In genomic region chr10:50545846-50546245, GRCh38 we compare ENCODE assay signal across 25 cellular contexts.
"Had no signal": no experiment of that assay in that cellular context is flagged by ENCODE, and none has a peak within 500 bp of the region (broad histone marks: within the 10 kb centered on the region; RNA-seq: fewer than 3 reads in every experiment).

No MANE protein-coding gene starts in this region.

- H3K9me3 ChIP-seq: left lung, thoracic aorta, upper lobe of left lung had no signal

- H3K36me3 Mint-ChIP-seq: neural progenitor cell had no signal

- H3K4me1 ChIP-seq: foreskin keratinocyte, neural progenitor cell had no signal

- H3K9ac ChIP-seq: neural progenitor cell had no signal

- H3K4me3 Mint-ChIP-seq: activated CD4-positive, alpha-beta T cell treated with anti-CD3 and anti-CD28 coated beads, Interleukin-2, amount 10 ng/mL, durations not matched to agents 7 days and 5 days; activated T-helper 1 cell treated with anti-CD3 and anti-CD28 coated beads, Interleukin-12 subunit alpha, Interleukin-12 subunit beta, Interleukin-2, Interleukin-4 antibody, amounts not matched to agents 30 ng/mL and 10 ng/mL and 1 ng/mL, durations not matched to agents 14 hours and 24 hours and 36 hours; mesothelial cell of epicardium; neural progenitor cell; T-helper 2 cell treated with Interferon-gamma antibody and Interleukin-4, amounts not matched to agents 5 μg/mL and 100 μg/mL, for 36 hours had no signal

- DNase-seq: activated CD4-positive, alpha-beta T cell treated with anti-CD3 and anti-CD28 coated beads, Interleukin-2, amount 10 ng/mL, durations not matched to agents 7 days and 5 days; activated CD4-positive, CD25-positive, alpha-beta regulatory T cell treated with anti-CD3 and anti-CD28 coated beads, Interleukin-2, amount 50 U/mL, for 72 hours; amniotic stem cell; cerebellar nuclear complex; cortex of kidney; foreskin keratinocyte; hippocampal formation; kidney glomerular epithelial cell; left lung; naive thymus-derived CD8-positive, alpha-beta T cell; spleen; stimulated activated CD4-positive, alpha-beta T cell treated with anti-CD3 and anti-CD28 coated beads, Interleukin-4, amount 100 ng/mL, for 1 hour; stimulated activated naive CD4-positive, alpha-beta T cell treated with Interleukin-2 at 50 U/mL for 16 hours; upper lobe of left lung; WERI-Rb-1 had no signal

- H2AFZ ChIP-seq: neural progenitor cell had no signal

- H3K36me3 ChIP-seq: left lung, neural progenitor cell, spleen, thoracic aorta, upper lobe of left lung, WERI-Rb-1 had no signal

- H3K27ac Mint-ChIP-seq: activated CD4-positive, alpha-beta T cell treated with anti-CD3 and anti-CD28 coated beads, Interleukin-2, amount 10 ng/mL, durations not matched to agents 7 days and 5 days; mesothelial cell of epicardium; neural progenitor cell; T-helper 2 cell treated with Interferon-gamma antibody and Interleukin-4, amounts not matched to agents 5 μg/mL and 100 μg/mL, for 36 hours had no signal

- FAIRE-seq: bronchial epithelial cell, TTC549 had no signal

- H3K4me2 ChIP-seq: neural progenitor cell had no signal

- ATAC-seq: foreskin keratinocyte; left lung; naive thymus-derived CD8-positive, alpha-beta T cell had no signal

- H3K4me3 ChIP-seq: left lung, lung, neural progenitor cell, SK-N-MC, spleen, thoracic aorta, upper lobe of left lung had no signal

- H3K27ac ChIP-seq: epithelial cell of prostate, foreskin keratinocyte, left lung, neural progenitor cell, SK-N-MC, spleen, thoracic aorta, upper lobe of left lung, WERI-Rb-1 had no signal

- H3K27me3 ChIP-seq: foreskin keratinocyte, left lung, neural progenitor cell, spleen, upper lobe of left lung had no signal

- H3K27me3 Mint-ChIP-seq: activated CD4-positive, alpha-beta T cell treated with anti-CD3 and anti-CD28 coated beads, Interleukin-2, amount 10 ng/mL, durations not matched to agents 7 days and 5 days; naive thymus-derived CD8-positive, alpha-beta T cell had no signal
